8 cellular contexts compared by ENCODE assay signal in genomic region chr14:94601961-94602391, GRCh38. TPM values are rescaled to one million over a fixed set of nuclear protein-coding genes. Genes with fewer than 3 reads are reported as not detected.
DNase-seq lines count a peak whose midpoint lies in the region; FAIRE-seq and TF ChIP-seq lines count a peak whose summit lies in the region.

No MANE protein-coding gene starts in this region.

- peak; percentile 74 for FAIRE-seq in HTR-8/SVneo (lab: Jason Lieb, UNC)

- H3K9ac ChIP-seq in colonic mucosa (ENCODE audit: low read depth in 2 of 2, low read length in 2 of 2), result no peak overlapping the region

- peak overlapping the region; percentile 32 for H3K27ac ChIP-seq in colonic mucosa
- peak overlapping the region; percentile 70 to 74 for H3K27ac ChIP-seq in tibial artery

- intact Hi-C loops in colonic mucosa (cut with DNase I), result no loop called here
- intact Hi-C loops in lower leg skin (cut with DNase I; ENCODE audit: low total_unique reads), result no loop called here
- intact Hi-C loops in tibial artery (cut with DNase I; ENCODE audit: low total_unique reads), result no loop called here

- no peak for TF ChIP-seq CTCF in colonic mucosa (IDR thresholded peaks at IDR 0.05)
- no peak for TF ChIP-seq CTCF in lower leg skin (IDR thresholded peaks at IDR 0.05)
- no peak for TF ChIP-seq CTCF in tibial artery (IDR thresholded peaks at IDR 0.05)

- peaks cover 4% of the 10 kb centered on the region for H3K4me1 ChIP-seq in colonic mucosa
- H3K4me1 ChIP-seq in tibial artery, result peaks cover 0 to 44% (median 29%) of the 10 kb centered on the region in 4 donors

- H3K4me3 ChIP-seq in colonic mucosa (no peak overlapping the region), lower leg skin (ENCODE audit: low read depth, poor library complexity, severe bottlenecking) (no peak overlapping the region), tibial artery (no peak overlapping the region)

- WGBS in lower leg skin, 2 donors, result 9 to 17% methylated on average over 6 of the region's 6 CpGs

- DNase-seq in HTR-8/SVneo (ENCODE audit: insufficient read length, low spot score) (peak; percentile 53), colonic mucosa (peak; percentile 58), lower leg skin (ENCODE audit: low spot score in 2 of 2) (peak; percentile 91 to 94), tibial artery (peak; percentile 88 to 92), NCI-H82 (lab: John Stamatoyannopoulos, UW) (no peak), activated gamma-delta T cell (lab: John Stamatoyannopoulos, UW) (no peak), SIG-M5 treated with dmso at 0.1 percent for 504 hours (lab: John Stamatoyannopoulos, UW; ENCODE audit: unreplicated experiment) (no peak)
- no peak for DNase-seq in activated T-cell treated with anti-CD3 and anti-CD28 coated beads, Interleukin-2, amount 50 U/mL, for 1 hour

- no peaks in the 10 kb centered on the region for H3K36me3 ChIP-seq in colonic mucosa
- H3K36me3 ChIP-seq in tibial artery, result no peaks in the 10 kb centered on the region

- no peak for TF ChIP-seq POLR2A in lower leg skin (IDR thresholded peaks at IDR 0.05)

- H3K27me3 ChIP-seq in colonic mucosa (no peaks in the 10 kb centered on the region), tibial artery (no peaks in the 10 kb centered on the region)

- no peaks in the 10 kb centered on the region for H3K9me3 ChIP-seq in colonic mucosa
- H3K9me3 ChIP-seq in tibial artery, result no peaks in the 10 kb centered on the region

RNA-seq across cellular contexts. Expression of gene SERPINA3, which starts 10.2 kb away (rescaled TPM):
- total RNA-seq in colonic mucosa (10 to 100 TPM in 1 of 2 donors, 1 to 10 TPM in 1; 5.7 to 11.8 TPM), lower leg skin (10 to 100 TPM in 3 of 4 donors, 1 to 10 TPM in 1; 9.9 to 95.8 (median 25.7) TPM)

RNA-seq across cellular contexts. Expression of gene SERPINA5, which starts 20.8 kb away (rescaled TPM):
- total RNA-seq in colonic mucosa (1 to 10 TPM in 1 of 2 donors, under 1 TPM in 1; 0.61 to 2.9 TPM), lower leg skin (1 to 10 TPM in 3 of 4 donors, under 1 TPM in 1; 0.38 to 4.1 (median 1.9) TPM)

RNA-seq across cellular contexts. Expression of gene SERPINA4, which starts 40.7 kb away (rescaled TPM):
- total RNA-seq in colonic mucosa, result under 1 TPM in 1 of 2 donors, not detected in 1; 0.37 TPM
- total RNA-seq in lower leg skin, result not detected

Comparison
In these comparisons a context has a peak if more than half of its experiments do, and no peak if none do; other contexts are left out.
1. DNase-seq: peak in HTR-8/SVneo (single experiment), colonic mucosa (single experiment), lower leg skin (2 of 2) and tibial artery (2 of 2); none in NCI-H82 (single experiment), activated T-cell treated with anti-CD3 and anti-CD28 coated beads, Interleukin-2, amount 50 U/mL, for 1 hour (single experiment), activated gamma-delta T cell (single experiment) and SIG-M5 treated with dmso at 0.1 percent for 504 hours (single experiment).